1 cellular context compared by ENCODE assay signal in the genomic region with DNA sequence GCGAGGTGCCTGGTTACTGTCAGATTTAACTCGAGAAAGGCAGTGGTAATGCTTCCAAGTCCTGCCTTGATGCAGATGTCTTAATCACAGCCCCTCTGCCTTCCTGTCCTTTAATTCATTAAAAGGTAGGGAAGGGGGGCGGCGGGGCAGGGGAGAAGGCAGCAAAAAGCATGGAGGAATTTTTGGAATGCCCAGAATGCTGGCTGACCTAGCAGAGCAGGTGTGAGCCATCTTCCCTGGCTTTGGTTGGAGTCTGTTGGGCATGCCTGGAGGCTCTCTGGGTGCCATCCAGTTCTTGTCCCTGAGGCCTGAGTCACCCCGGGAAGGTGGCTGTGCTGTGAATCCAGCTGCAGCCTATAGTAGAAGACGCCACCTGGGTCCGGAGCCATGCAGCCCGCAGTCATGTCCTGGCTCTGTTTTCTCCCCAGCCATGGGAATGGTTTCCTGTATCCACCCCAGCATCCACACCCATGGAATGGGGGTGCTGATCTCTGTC.
A peak's percentile ranks its signal among the peaks of the same experiment; 100 is the strongest.
TF ChIP-seq lines count a peak whose summit lies in the region.

No MANE protein-coding gene starts in this region.

TF ChIP-seq in HCT116, 20 proteins besides CTCF, POLR2A, EP300 and RAD21:
- TF ChIP-seq FOSL1 (IDR thresholded peaks at IDR 0.05; ENCODE audit: low read depth), result peak; percentile 16; the same call in 1 of the 2 replicates
- TF ChIP-seq CBX3 (IDR thresholded peaks at IDR 0.05; ENCODE audit: low read depth), result peak; percentile 41; the same call in 1 of the 2 replicates
- TF ChIP-seq SIN3A (IDR thresholded peaks at IDR 0.05; ENCODE audit: low read depth), result peak; percentile 60; the same call in 1 of the 2 replicates
- TF ChIP-seq JUND (IDR thresholded peaks at IDR 0.05), result 0 out of 2 replicates have a peak, but pooled peaks have one; percentile 11
- TF ChIP-seq ZNF274 (IDR thresholded peaks at IDR 0.05; ENCODE audit: low read depth, low read length), result no peak
- no peak; the same call in 1 of the 2 replicates for TF ChIP-seq SP1 (IDR thresholded peaks at IDR 0.05; ENCODE audit: low read depth)
- TF ChIP-seq, protein P1, sequence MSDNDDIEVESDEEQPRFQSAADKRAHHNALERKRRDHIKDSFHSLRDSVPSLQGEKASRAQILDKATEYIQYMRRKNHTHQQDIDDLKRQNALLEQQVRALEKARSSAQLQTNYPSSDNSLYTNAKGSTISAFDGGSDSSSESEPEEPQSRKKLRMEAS (IDR thresholded peaks at IDR 0.05), result peak; percentile 38; the same call in 1 of the 2 replicates
- no peak for TF ChIP-seq ZFX (IDR thresholded peaks at IDR 0.05)
- TF ChIP-seq POLR2AphosphoS5 (IDR thresholded peaks at IDR 0.05; ENCODE audit: low read depth, low read length), result peak; percentile 42; the same call in 1 of the 2 replicates
